Comparison of ENCODE assay signal across 1 cellular context in genomic region chr11:104727095-104727494, GRCh38.
TF ChIP-seq lines count a peak whose summit lies in the region.

No MANE protein-coding gene starts in this region.

TF ChIP-seq in neural cell, 6 proteins besides CTCF, POLR2A, EP300 and RAD21 (continued from another document):
- TF ChIP-seq REST (IDR thresholded peaks at IDR 0.05; ENCODE audit: borderline replicate concordance) (peak; percentile 19), EZH2 (IDR thresholded peaks at IDR 0.05; ENCODE audit: borderline replicate concordance, insufficient read depth, low read length, poor library complexity, severe bottlenecking) (no peak), POLR2AphosphoS5 (IDR thresholded peaks at IDR 0.05) (peak; percentile 86)
